23 cellular contexts compared by ENCODE assay signal in the genomic region with DNA sequence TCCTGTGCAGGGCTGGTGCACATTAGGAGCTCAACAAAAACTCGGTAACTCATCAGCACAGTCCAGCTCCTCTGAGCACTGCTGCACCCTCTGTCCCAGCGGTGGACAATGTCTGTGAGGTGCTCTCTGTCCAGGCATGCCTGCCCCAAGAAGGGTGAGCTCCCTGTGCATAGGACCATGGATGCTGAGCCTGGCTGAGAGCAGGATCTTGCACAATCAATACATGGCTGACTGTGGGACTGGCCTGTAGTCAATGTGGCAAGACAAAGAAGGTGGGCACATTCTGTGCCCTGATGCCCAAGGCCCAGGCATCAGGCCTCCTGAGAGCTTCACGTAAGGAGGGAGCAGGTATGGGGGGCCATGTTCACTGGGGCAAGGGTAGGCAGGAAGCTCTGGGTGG. TPM values are rescaled to one million over a fixed set of nuclear protein-coding genes. Genes with fewer than 3 reads are reported as not detected.
DNase-seq lines count a peak whose midpoint lies in the region; ATAC-seq, FAIRE-seq and TF ChIP-seq lines count a peak whose summit lies in the region.
"Had no signal": no experiment of that assay in that cellular context is flagged by ENCODE, and none has a peak within 500 bp of the region (broad histone marks: within the 10 kb centered on the region; RNA-seq: fewer than 3 reads in every experiment).

No MANE protein-coding gene starts in this region.

- no peaks in the 10 kb centered on the region for H3K4me1 ChIP-seq in HepG2 (ENCODE audit: insufficient read depth, low read length)
- no peaks in the 10 kb centered on the region for H3K4me1 ChIP-seq in right lobe of liver
- H3K4me1 ChIP-seq in mesenchymal stem cell (ENCODE audit: control insufficient read depth, insufficient read depth, low read depth, low read length), result peaks cover 16% of the 10 kb centered on the region
- H3K4me1 ChIP-seq: BLaER1, Caco-2 had no signal

- WGBS in HepG2 (ENCODE audit: low lambda C conversion rate), result 27% methylated on average over 3 of the region's 3 CpGs
- WGBS in right lobe of liver (ENCODE audit: insufficient coverage, low coverage, low lambda C conversion rate, missing lambda C conversion rate), result 78% methylated on average over 2 of the region's 3 CpGs
- 99% methylated on average over 3 of the region's 3 CpGs for WGBS in mesenchymal stem cell

- in situ Hi-C loops in HepG2 (cut with HindIII; ENCODE audit: extremely low pct_ligation_motif_present, low pct_unique_long_range_greater_than_20kb), result no loop called here

- H3K9me3 ChIP-seq in HepG2 (ENCODE audit: low read length) (no peaks in the 10 kb centered on the region), right lobe of liver (no peaks in the 10 kb centered on the region), mesenchymal stem cell (ENCODE audit: control insufficient read depth, low read length) (peaks cover 6% of the 10 kb centered on the region)

- H2AK5ac ChIP-seq in mesenchymal stem cell (ENCODE audit: low read length, severe bottlenecking), result no peak overlapping the region

- peak overlapping the region in 1 of 2 experiments; percentile 25 for H3K18ac ChIP-seq in mesenchymal stem cell (ENCODE audit: low read depth in 1 of 2, low read length in 2 of 2)

- TF ChIP-seq POLR2A in HepG2 (IDR thresholded peaks at IDR 0.05; ENCODE audit: insufficient read depth in 1 of 2, low read depth in 2 of 2, low read length in 2 of 2) (no peak), right lobe of liver (IDR thresholded peaks at IDR 0.05) (no peak)

- peaks cover 24% of the 10 kb centered on the region for H3K79me1 ChIP-seq in mesenchymal stem cell (replicated peaks; ENCODE audit: low read length, poor library complexity, severe bottlenecking)

- FAIRE-seq in HepG2 (lab: Jason Lieb, UNC) (no peak), bronchial epithelial cell (lab: Jason Lieb, UNC) (peak; percentile 23), urothelium cell line (lab: Jason Lieb, UNC) (peak; percentile 17)
- FAIRE-seq: A204.1, GM12891, GM18507 had no signal

- peak overlapping the region; percentile 64 for H4K91ac ChIP-seq in mesenchymal stem cell (ENCODE audit: low read length)

- peak overlapping the region in 1 of 2 experiments; percentile 28 for H3K23ac ChIP-seq in mesenchymal stem cell (ENCODE audit: low read length in 2 of 2)

- DNase-seq in HepG2 (ENCODE audit: low spot score), result no peak
- no peak for DNase-seq in right lobe of liver
- no peak for DNase-seq in bronchial epithelial cell (ENCODE audit: low read depth)
- DNase-seq in mesenchymal stem cell, result no peak
- no peak for DNase-seq in urothelium cell line (ENCODE audit: low spot score)
- no peak for DNase-seq in NCI-H226
- DNase-seq in SHP77 (lab: John Stamatoyannopoulos, UW), result no peak
- DNase-seq: Caco-2; CD4-positive, CD25-positive, alpha-beta regulatory T cell; CD8-positive, alpha-beta T cell; DMS 273 treated with DMSO at 0.1 percent for 48 hours; DMS53; DMS79 treated with DMSO at 0.1 percent for 48 hours; GF-D8; H9 had no signal

- H3K4me3 ChIP-seq in HepG2 (replicated peaks in 1 of 3; ENCODE audit: insufficient read depth in 1 of 3, low read depth in 2 of 3, low read length in 3 of 3) (no peak overlapping the region), right lobe of liver (no peak overlapping the region), bronchial epithelial cell (ENCODE audit: low read depth, low read length) (no peak overlapping the region), mesenchymal stem cell (ENCODE audit: insufficient read depth in 1 of 2, low read depth in 1 of 2, low read length in 2 of 2) (no peak overlapping the region)
- H3K4me3 ChIP-seq: BLaER1 had no signal

- no peaks in the 10 kb centered on the region for H3K79me2 ChIP-seq in HepG2 (ENCODE audit: insufficient read depth, low read length)

- H4K20me1 ChIP-seq in HepG2 (ENCODE audit: insufficient read depth, low read length), result no peaks in the 10 kb centered on the region
- H4K20me1 ChIP-seq: BLaER1 had no signal

- H3K27ac ChIP-seq in HepG2 (ENCODE audit: extremely low read length, insufficient read depth, low read length) (no peak overlapping the region), right lobe of liver (no peak overlapping the region), mesenchymal stem cell (ENCODE audit: low read length, poor library complexity, severe bottlenecking) (no peak overlapping the region)
- H3K27ac ChIP-seq: 22Rv1, BLaER1, C4-2B had no signal

- BruUV-seq in HepG2 (replicated peaks; lab: Mats Ljungman, UMichigan), result no TSS peak

- H3K36me3 ChIP-seq in HepG2 (replicated peaks in 1 of 2; ENCODE audit: control insufficient read depth in 1 of 2, insufficient read depth in 2 of 2, low read length in 2 of 2), result no peaks in the 10 kb centered on the region
- H3K36me3 ChIP-seq in right lobe of liver, result no peaks in the 10 kb centered on the region
- no peaks in the 10 kb centered on the region for H3K36me3 ChIP-seq in bronchial epithelial cell (ENCODE audit: control insufficient read depth, insufficient read depth, low read length)
- H3K36me3 ChIP-seq in mesenchymal stem cell (ENCODE audit: control insufficient read depth in 1 of 2, insufficient read depth in 2 of 2, low read depth in 1 of 2, low read length in 2 of 2), result peaks cover 17 to 66% of the 10 kb centered on the region in 2 experiments
- H3K36me3 ChIP-seq: BLaER1 had no signal

- POLR2A ChIA-PET in HepG2 (lab: Yijun Ruan, JAX), result no interaction called here

- H3K14ac ChIP-seq in mesenchymal stem cell (ENCODE audit: low read length in 2 of 2), result no peak overlapping the region

- H3K27me3 ChIP-seq in HepG2 (ENCODE audit: control insufficient read depth in 1 of 2, insufficient read depth in 2 of 2, low read length in 2 of 2), result peaks cover 0 to 4% of the 10 kb centered on the region in 2 experiments; a peak in 1 of 5 replicates
- H3K27me3 ChIP-seq in right lobe of liver, result no peaks in the 10 kb centered on the region
- no peaks in the 10 kb centered on the region for H3K27me3 ChIP-seq in bronchial epithelial cell (ENCODE audit: control insufficient read depth, insufficient read depth, low read length)
- no peaks in the 10 kb centered on the region for H3K27me3 ChIP-seq in mesenchymal stem cell (ENCODE audit: control insufficient read depth in 1 of 2, insufficient read depth in 1 of 2, low read length in 2 of 2)
- H3K27me3 ChIP-seq: BLaER1 had no signal

- no peak for TF ChIP-seq CTCF in HepG2 (CRISPR knock-in tag; IDR thresholded peaks at IDR 0.05)
- no peak for TF ChIP-seq CTCF in right lobe of liver (IDR thresholded peaks at IDR 0.05)
- TF ChIP-seq CTCF in bronchial epithelial cell (IDR thresholded peaks at IDR 0.05; ENCODE audit: insufficient read depth, low read length, severe bottlenecking), result no peak

- ATAC-seq in HepG2, result no peak
- ATAC-seq in right lobe of liver, result no peak
- no peak for ATAC-seq in GM18868 (IDR thresholded peaks at IDR 0.05; ENCODE audit: unreplicated experiment)
- ATAC-seq: CD8-positive, alpha-beta T cell; HCT116 had no signal

- no peak overlapping the region for H2BK12ac ChIP-seq in mesenchymal stem cell (ENCODE audit: low read length in 2 of 2)

- TF ChIP-seq EP300 in HepG2 (IDR thresholded peaks at IDR 0.05; ENCODE audit: low read depth in 2 of 2, low read length in 2 of 2), result no peak
- TF ChIP-seq EP300 in HepG2 (CRISPR knock-in tag; IDR thresholded peaks at IDR 0.05; ENCODE audit: borderline replicate concordance), result no peak

- no peak overlapping the region for H2BK120ac ChIP-seq in mesenchymal stem cell (ENCODE audit: low read depth, low read length)

- H3K9ac ChIP-seq in HepG2 (ENCODE audit: insufficient read depth, low read depth, low read length) (no peak overlapping the region), mesenchymal stem cell (ENCODE audit: low read length) (peak overlapping the region; percentile 89)
- H3K9ac ChIP-seq: BLaER1 had no signal

- no peak for TF ChIP-seq RAD21 in HepG2 (CRISPR knock-in tag; IDR thresholded peaks at IDR 0.05)

- H4K8ac ChIP-seq in mesenchymal stem cell (ENCODE audit: low read length), result peak overlapping the region; percentile 35

- CTCF ChIA-PET in HepG2 (lab: Yijun Ruan, JAX; ENCODE audit: low intra/inter-chr PET ratio, low total read pairs), result no interaction called here

- no peak overlapping the region for H3K4ac ChIP-seq in mesenchymal stem cell (ENCODE audit: low read depth in 1 of 2, low read length in 2 of 2)

- no peak overlapping the region for H3K4me2 ChIP-seq in HepG2 (ENCODE audit: low read depth, low read length)
- no peak overlapping the region for H3K4me2 ChIP-seq in mesenchymal stem cell (ENCODE audit: low read length, poor library complexity, severe bottlenecking)
- H3K4me2 ChIP-seq: BLaER1 had no signal

- H2BK15ac ChIP-seq in mesenchymal stem cell (ENCODE audit: low read depth, poor library complexity, severe bottlenecking), result no peak overlapping the region

- no peak overlapping the region for H2BK5ac ChIP-seq in mesenchymal stem cell (ENCODE audit: low read depth, low read length, poor library complexity, severe bottlenecking)

- H2AFZ ChIP-seq in HepG2 (ENCODE audit: low read length), result no peak overlapping the region
- H2AFZ ChIP-seq in mesenchymal stem cell (ENCODE audit: low read depth, low read length), result no peak overlapping the region

- intact Hi-C loops in HepG2 (cut with micrococcal nuclease; ENCODE audit: unreplicated experiment) (no loop called here), right lobe of liver (cut with DNase I) (no loop called here)

RNA-seq across cellular contexts. Expression of a gene that starts 17.1 kb away (rescaled TPM):
- total RNA-seq in HepG2 (2016; rRNA removed; fragmentation: Illumina TruSeq; extraction: Trizol), result 0.38 TPM in 1 of 2 replicates, not detected in the other
- 0.20 and 0.26 TPM in 2 replicates for total RNA-seq in HepG2 (2016; cell fraction: cytosol; rRNA removed; fragmentation: Illumina TruSeq; extraction: Trizol; ENCODE audit: low read depth)
- 0.18 and 0.24 TPM in 2 replicates for total RNA-seq in HepG2 (2016; cell fraction: insoluble cytoplasmic fraction; rRNA removed; fragmentation: Illumina TruSeq; extraction: Trizol)
- 0.25 and 0.34 TPM in 2 replicates for total RNA-seq in HepG2 (2016; cell fraction: membrane; rRNA removed; fragmentation: Illumina TruSeq; extraction: Trizol)
- not detected in 2 replicates for total RNA-seq in HepG2 (2016; cell fraction: nucleus; rRNA removed; fragmentation: Illumina TruSeq; extraction: Trizol)
- 0.05 and 0.08 TPM in 2 replicates for polyA plus RNA-seq in HepG2 (2011; rRNA removed)
- polyA plus RNA-seq in HepG2 (2011; cell fraction: cytosol; rRNA removed), result 0.04 TPM in 2 replicates
- 0.16 and 0.23 TPM in 2 replicates for polyA plus RNA-seq in HepG2 (2011; cell fraction: nucleus; rRNA removed)
- 0.07 TPM in 1 of 2 replicates, not detected in the other for polyA plus RNA-seq in HepG2 (2012)
- 0.08 and 0.14 TPM in 2 replicates for polyA plus RNA-seq in HepG2 (2016; cell fraction: cytosol; fragmentation: Illumina TruSeq; extraction: Trizol; ENCODE audit: low read depth)
- polyA plus RNA-seq in HepG2 (2016; cell fraction: insoluble cytoplasmic fraction; fragmentation: Illumina TruSeq; extraction: Trizol; ENCODE audit: low read depth), result 0.11 TPM in 2 replicates
- polyA plus RNA-seq in HepG2 (2016; cell fraction: membrane; fragmentation: Illumina TruSeq; extraction: Trizol; ENCODE audit: low read depth), result 0.09 and 0.40 TPM in 2 replicates
- polyA plus RNA-seq in HepG2 (2016; cell fraction: nucleus; fragmentation: Illumina TruSeq; extraction: Trizol; ENCODE audit: insufficient read depth, low read depth), result 0.56 TPM in 1 of 2 replicates, not detected in the other
- polyA minus RNA-seq in HepG2 (2011; rRNA and poly(A)+ RNA removed; ENCODE audit: low replicate concordance), result 0.10 TPM in 1 of 2 replicates, not detected in the other
- polyA minus RNA-seq in HepG2 (2011; cell fraction: cytosol; rRNA and poly(A)+ RNA removed), result not detected in 2 replicates
- not detected in 2 replicates for polyA minus RNA-seq in HepG2 (2011; cell fraction: nucleus; rRNA and poly(A)+ RNA removed)
- 1 to 10 TPM in 1 of 6 experiments, under 1 TPM in 5; 0.22 to 3.6 (median 0.64) TPM for total RNA-seq in right lobe of liver
- total RNA-seq in bronchial epithelial cell, result 4.9 and 9.0 TPM in 2 replicates
- polyA plus RNA-seq in mesenchymal stem cell (2013, experiment 1 of 2), result 14.3 TPM
- 14.4 TPM for polyA plus RNA-seq in mesenchymal stem cell (2013, experiment 2 of 2)
- total RNA-seq: CD8-positive, alpha-beta T cell had no signal
- polyA plus RNA-seq: CD4-positive, CD25-positive, alpha-beta regulatory T cell had no signal
